ENCODE assay signal across 29 cellular contexts in genomic region chr13:85469320-85469719, GRCh38.
"Had no signal": no experiment of that assay in that cellular context is flagged by ENCODE, and none has a peak within 500 bp of the region (broad histone marks: within the 10 kb centered on the region; RNA-seq: fewer than 3 reads in every experiment).

No MANE protein-coding gene starts in this region.

- H3K4me3 Mint-ChIP-seq: natural killer cell treated with Interleukin-12 subunit alpha and Interleukin-12 subunit beta and Interleukin-15 and Interleukin-18, amount 100 ng/mL, for 72 hours; nephron progenitor cell; neural crest cell; stimulated activated effector memory CD8-positive, alpha-beta T cell treated with anti-CD3 and anti-CD28 coated beads, Interleukin-12 subunit alpha, Interleukin-12 subunit beta, amount 100 ng/mL, for 72 hours; stimulated activated naive B cell treated with anti-CD40 and anti-IgM and Interleukin-4, amounts not matched to agents 10 μg/mL and 1 μg/mL and 100 μg/mL, for 72 hours; stimulated activated naive CD8-positive, alpha-beta T cell treated with anti-CD3 and anti-CD28 coated beads, Interleukin-15, Interleukin-2, amounts not matched to agents 100 ng/mL and 50 ng/mL, for 24 hours had no signal

- H3K9me3 ChIP-seq: ovary, psoas muscle, right lobe of liver, sigmoid colon, stomach, thoracic aorta, thyroid gland, tibial nerve, upper lobe of left lung, vagina had no signal

- H2AFZ ChIP-seq: parathyroid adenoma had no signal

- H3K4me3 ChIP-seq: ovary, psoas muscle, right lobe of liver, sigmoid colon, stomach, thoracic aorta, thyroid gland, tibial nerve, upper lobe of left lung, vagina had no signal

- H3K9ac ChIP-seq: parathyroid adenoma had no signal

- H3K9me3 Mint-ChIP-seq: nephron progenitor cell; neural crest cell; stimulated activated naive B cell treated with anti-CD40 and anti-IgM and Interleukin-4, amounts not matched to agents 10 μg/mL and 1 μg/mL and 100 μg/mL, for 72 hours; stimulated activated naive CD8-positive, alpha-beta T cell treated with anti-CD3 and anti-CD28 coated beads, Interleukin-15, Interleukin-2, amounts not matched to agents 100 ng/mL and 50 ng/mL, for 24 hours had no signal

- FAIRE-seq: urothelium cell line had no signal

- H3K27me3 ChIP-seq: ovary, right lobe of liver, sigmoid colon, stomach, thyroid gland, tibial nerve, upper lobe of left lung, vagina had no signal

- H3K27ac Mint-ChIP-seq: natural killer cell treated with Interleukin-12 subunit alpha and Interleukin-12 subunit beta and Interleukin-15 and Interleukin-18, amount 100 ng/mL, for 72 hours; nephron progenitor cell; progenitor cell of endocrine pancreas; stimulated activated effector memory CD8-positive, alpha-beta T cell treated with anti-CD3 and anti-CD28 coated beads, Interleukin-12 subunit alpha, Interleukin-12 subunit beta, amount 100 ng/mL, for 72 hours; stimulated activated naive B cell treated with anti-CD40 and anti-IgM and Interleukin-4, amounts not matched to agents 10 μg/mL and 1 μg/mL and 100 μg/mL, for 72 hours; stimulated activated naive CD8-positive, alpha-beta T cell treated with anti-CD3 and anti-CD28 coated beads, Interleukin-15, Interleukin-2, amounts not matched to agents 100 ng/mL and 50 ng/mL, for 24 hours had no signal

- H3K27ac ChIP-seq: ovary, parathyroid adenoma, psoas muscle, right lobe of liver, sigmoid colon, stomach, thoracic aorta, thyroid gland, tibial nerve, upper lobe of left lung, vagina had no signal

- H3K36me3 ChIP-seq: ovary, right lobe of liver, sigmoid colon, stomach, thoracic aorta, thyroid gland, tibial nerve, upper lobe of left lung, vagina had no signal

- H3K36me3 Mint-ChIP-seq: stimulated activated effector memory CD8-positive, alpha-beta T cell treated with anti-CD3 and anti-CD28 coated beads, Interleukin-12 subunit alpha, Interleukin-12 subunit beta, amount 100 ng/mL, for 72 hours; stimulated activated naive B cell treated with anti-CD40 and anti-IgM and Interleukin-4, amounts not matched to agents 10 μg/mL and 1 μg/mL and 100 μg/mL, for 72 hours had no signal

- H3K79me2 ChIP-seq: parathyroid adenoma had no signal

- DNase-seq: nephron progenitor cell; occipital lobe; ovary; posterior cingulate gyrus; psoas muscle; right cardiac atrium; right lobe of liver; sigmoid colon; small intestine; stimulated activated CD4-positive, alpha-beta T cell treated with anti-CD3 and anti-CD28 coated beads, Interleukin-15, amount 100 ng/mL, for 24 hours; stimulated activated CD4-positive, alpha-beta T cell treated with anti-CD3 and anti-CD28 coated beads, Interleukin-2, amount 100 ng/mL, for 24 hours; stimulated activated CD4-positive, alpha-beta T cell treated with anti-CD3 and anti-CD28 coated beads, Interleukin-2, amount 100 ng/mL, for 48 hours; stimulated activated CD4-positive, alpha-beta T cell treated with anti-CD3 and anti-CD28 coated beads, Interleukin-4, amount 100 ng/mL, for 24 hours; stimulated activated naive B cell treated with anti-CD40 and anti-IgM and Interleukin-4, amounts not matched to agents 10 μg/mL and 1 μg/mL and 100 μg/mL, for 72 hours; stimulated activated naive CD4-positive, alpha-beta T cell treated with Interleukin-2 at 50 U/mL for 16 hours; stomach; thyroid gland; trophoblast cell; upper lobe of left lung had no signal

- H3K27me3 Mint-ChIP-seq: natural killer cell treated with Interleukin-12 subunit alpha and Interleukin-12 subunit beta and Interleukin-15 and Interleukin-18, amount 100 ng/mL, for 72 hours; progenitor cell of endocrine pancreas; stimulated activated naive B cell treated with anti-CD40 and anti-IgM and Interleukin-4, amounts not matched to agents 10 μg/mL and 1 μg/mL and 100 μg/mL, for 72 hours; stimulated activated naive CD8-positive, alpha-beta T cell treated with anti-CD3 and anti-CD28 coated beads, Interleukin-15, Interleukin-2, amounts not matched to agents 100 ng/mL and 50 ng/mL, for 24 hours had no signal

- H3K4me1 Mint-ChIP-seq: stimulated activated effector memory CD8-positive, alpha-beta T cell treated with anti-CD3 and anti-CD28 coated beads, Interleukin-12 subunit alpha, Interleukin-12 subunit beta, amount 100 ng/mL, for 72 hours; stimulated activated naive B cell treated with anti-CD40 and anti-IgM and Interleukin-4, amounts not matched to agents 10 μg/mL and 1 μg/mL and 100 μg/mL, for 72 hours had no signal

- H3K4me1 ChIP-seq: parathyroid adenoma, psoas muscle, right lobe of liver, sigmoid colon, stomach, thyroid gland, tibial nerve, upper lobe of left lung, vagina had no signal
